In the genomic region with DNA sequence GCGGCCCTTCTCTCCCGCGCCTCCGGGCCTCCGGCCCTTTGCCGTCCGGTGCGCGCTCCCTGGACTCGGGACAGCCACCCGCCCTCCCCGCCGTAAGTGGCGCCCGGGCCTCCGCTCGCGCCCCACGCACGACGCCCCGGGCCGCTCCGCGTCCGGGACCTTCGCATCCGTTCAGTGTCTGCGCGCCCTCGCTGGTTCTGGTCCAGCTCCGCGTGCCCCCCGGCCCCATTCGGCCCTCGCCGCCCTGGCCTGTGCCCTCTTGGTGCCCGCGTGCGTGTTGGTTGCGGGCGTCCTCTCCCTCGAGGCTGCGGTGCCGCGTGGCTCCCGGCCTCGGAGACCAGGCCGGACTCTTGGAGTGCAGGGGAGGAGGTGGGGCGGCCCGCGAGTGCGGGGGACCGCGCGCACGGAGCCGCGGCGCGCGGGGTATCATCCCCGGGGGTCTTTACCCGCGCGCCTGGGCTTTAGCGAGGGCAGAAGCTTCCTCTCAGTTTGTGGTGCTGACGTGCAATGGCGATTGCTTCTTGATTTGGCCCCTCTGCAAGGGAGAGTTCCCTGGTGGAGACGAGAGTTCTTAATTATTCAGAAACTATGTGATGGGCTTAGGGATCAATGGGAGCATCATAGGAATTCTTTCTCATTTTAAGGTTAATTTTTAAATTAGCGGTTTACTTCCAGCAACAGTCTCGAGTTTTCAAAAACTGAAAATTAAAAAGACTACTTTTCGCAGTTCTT, we compare ENCODE assay signal across 8 cellular contexts. TPM values are rescaled to one million over a fixed set of nuclear protein-coding genes. Genes with fewer than 3 reads are reported as not detected.
DNase-seq lines count a peak whose midpoint lies in the region; ATAC-seq and TF ChIP-seq lines count a peak whose summit lies in the region.

No MANE protein-coding gene starts in this region.

- H3K36me3 ChIP-seq in SK-N-SH (replicated peaks in 1 of 2; ENCODE audit: control insufficient read depth in 1 of 2, insufficient read depth in 2 of 2, low read length in 1 of 2), result no peaks in the 10 kb centered on the region
- no peaks in the 10 kb centered on the region for H3K36me3 ChIP-seq in ovary

- intact Hi-C loops in Right ventricle myocardium superior (cut with DNase I), result no loop called here
- intact Hi-C loops in cardiac septum (cut with DNase I), result no loop called here
- intact Hi-C loops in ovary (cut with DNase I), result no loop called here

- DNase-seq in Right ventricle myocardium superior (no peak), cardiac septum (ENCODE audit: low spot score) (no peak), SK-N-SH (peak; percentile 73), foreskin keratinocyte (no peak), ovary (peak in 4 of 5 donors; percentile 22 to 58 (median 36)), Ammon's horn (ENCODE audit: low spot score) (no peak), DMS79 treated with DMSO at 0.1 percent for 48 hours (lab: John Stamatoyannopoulos, UW) (no peak)

- ATAC-seq in Right ventricle myocardium superior (ENCODE audit: poor library complexity) (peak; percentile 5), foreskin keratinocyte (peak; percentile 1), HG03139 (IDR thresholded peaks at IDR 0.05; ENCODE audit: unreplicated experiment) (no peak)

- TF ChIP-seq CTCF in SK-N-SH (IDR thresholded peaks at IDR 0.05), result no peak
- peak; percentile 1 for TF ChIP-seq CTCF in foreskin keratinocyte (conservative IDR thresholded peaks at IDR 0.05)
- no peak for TF ChIP-seq CTCF in ovary (IDR thresholded peaks at IDR 0.05)

- H3K4me2 ChIP-seq in SK-N-SH, result peak overlapping the region; percentile 93

- 9% methylated on average over 20 of the region's 73 CpGs for WGBS in SK-N-SH (ENCODE audit: low lambda C conversion rate)
- WGBS in ovary, 3 donors, result 1 to 2% (median 2%) methylated on average over 52 to 72 of the region's 73 CpGs

- H3K4me3 ChIP-seq in SK-N-SH (ENCODE audit: low read depth in 2 of 2, low read length in 1 of 2) (peak overlapping the region; percentile 80 to 81), ovary (peak overlapping the region; percentile 59)

- H3K79me2 ChIP-seq in SK-N-SH (ENCODE audit: insufficient read depth), result peaks cover 49% of the 10 kb centered on the region

- H3K4me1 ChIP-seq in SK-N-SH (ENCODE audit: control insufficient read depth in 1 of 2, insufficient read depth in 2 of 2, low read depth in 1 of 2, low read length in 1 of 2), result peaks cover 0 to 26% of the 10 kb centered on the region in 2 experiments; a peak in 2 of 4 replicates
- peaks cover 3% of the 10 kb centered on the region for H3K4me1 ChIP-seq in foreskin keratinocyte
- H3K4me1 ChIP-seq in ovary (ENCODE audit: insufficient read depth), result no peaks in the 10 kb centered on the region

- TF ChIP-seq RAD21 in SK-N-SH (IDR thresholded peaks at IDR 0.05; ENCODE audit: low read length), result 0 out of 2 replicates have a peak, but pooled peaks have one; percentile 4

- peaks cover 7% of the 10 kb centered on the region for H3F3A ChIP-seq in SK-N-SH (replicated peaks; ENCODE audit: insufficient read depth)

- peak overlapping the region; percentile 79 for H3K9ac ChIP-seq in SK-N-SH

- peak overlapping the region; percentile 66; the same call in 1 of the 2 replicates for H2AFZ ChIP-seq in SK-N-SH (ENCODE audit: low read depth)

- TF ChIP-seq POLR2A in ovary (IDR thresholded peaks at IDR 0.05), result no peak

- peak overlapping the region; percentile 10 to 73; a peak in 3 of 4 replicates for H3K27ac ChIP-seq in SK-N-SH (ENCODE audit: low read depth in 2 of 2, low read length in 1 of 2)
- no peak overlapping the region for H3K27ac ChIP-seq in foreskin keratinocyte
- peak overlapping the region; percentile 26 to 55 for H3K27ac ChIP-seq in ovary

- CTCF ChIA-PET in SK-N-SH (lab: Yijun Ruan, JAX), result interaction anchor here (0.9 to 4.1 kb wide), 9 partner anchors 28 to 373 kb away, joined by 3 to 22 read pairs (median 3); no protein-coding TSS in a partner anchor

- peaks cover 4% of the 10 kb centered on the region; the same call in 1 of the 2 replicates for H4K20me1 ChIP-seq in SK-N-SH (ENCODE audit: insufficient read depth)

- H3K9me2 ChIP-seq in SK-N-SH, result no peaks in the 10 kb centered on the region

- POLR2A ChIA-PET in SK-N-SH (lab: Yijun Ruan, JAX), result no interaction called here

- H3K9me3 ChIP-seq in SK-N-SH, result no peaks in the 10 kb centered on the region
- no peaks in the 10 kb centered on the region for H3K9me3 ChIP-seq in ovary

- TF ChIP-seq EP300 in SK-N-SH (IDR thresholded peaks at IDR 0.05; ENCODE audit: borderline replicate concordance in 1 of 2, low read depth in 1 of 2, low read length in 1 of 2) (no peak), ovary (IDR thresholded peaks at IDR 0.05) (no peak)

- no peaks in the 10 kb centered on the region for H3K27me3 ChIP-seq in SK-N-SH (ENCODE audit: insufficient read depth)
- H3K27me3 ChIP-seq in foreskin keratinocyte, result peaks cover 27% of the 10 kb centered on the region
- H3K27me3 ChIP-seq in ovary, result no peaks in the 10 kb centered on the region

TF ChIP-seq in SK-N-SH, 30 proteins besides CTCF, POLR2A, EP300 and RAD21:
- TF ChIP-seq, protein P1, sequence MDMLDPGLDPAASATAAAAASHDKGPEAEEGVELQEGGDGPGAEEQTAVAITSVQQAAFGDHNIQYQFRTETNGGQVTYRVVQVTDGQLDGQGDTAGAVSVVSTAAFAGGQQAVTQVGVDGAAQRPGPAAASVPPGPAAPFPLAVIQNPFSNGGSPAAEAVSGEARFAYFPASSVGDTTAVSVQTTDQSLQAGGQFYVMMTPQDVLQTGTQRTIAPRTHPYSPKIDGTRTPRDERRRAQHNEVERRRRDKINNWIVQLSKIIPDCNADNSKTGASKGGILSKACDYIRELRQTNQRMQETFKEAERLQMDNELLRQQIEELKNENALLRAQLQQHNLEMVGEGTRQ (IDR thresholded peaks at IDR 0.05; ENCODE audit: borderline replicate concordance, low read depth, low read length), result no peak
- TF ChIP-seq, protein P2, sequence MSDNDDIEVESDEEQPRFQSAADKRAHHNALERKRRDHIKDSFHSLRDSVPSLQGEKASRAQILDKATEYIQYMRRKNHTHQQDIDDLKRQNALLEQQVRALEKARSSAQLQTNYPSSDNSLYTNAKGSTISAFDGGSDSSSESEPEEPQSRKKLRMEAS (IDR thresholded peaks at IDR 0.05; ENCODE audit: low read depth), result peak; percentile 47; the same call in 1 of the 2 replicates
- no peak for TF ChIP-seq JUND (IDR thresholded peaks at IDR 0.05)
- TF ChIP-seq MXI1 (IDR thresholded peaks at IDR 0.05; ENCODE audit: low read depth, low read length), result peak; percentile 29; the same call in 1 of the 2 replicates
- TF ChIP-seq EZH2phosphoT487 (IDR thresholded peaks at IDR 0.05; ENCODE audit: borderline replicate concordance, low read depth), result no peak
- no peak for TF ChIP-seq TCF12 (IDR thresholded peaks at IDR 0.05)
- TF ChIP-seq NRF1 (IDR thresholded peaks at IDR 0.05; ENCODE audit: low read depth, low read length), result no peak
- TF ChIP-seq POLR2AphosphoS5 (IDR thresholded peaks at IDR 0.05; ENCODE audit: low read depth, low read length), result no peak
- TF ChIP-seq RXRA (IDR thresholded peaks at IDR 0.05; ENCODE audit: borderline replicate concordance, low read depth), result no peak
- TF ChIP-seq MEF2A (IDR thresholded peaks at IDR 0.05; ENCODE audit: borderline replicate concordance, low read depth), result no peak

RNA-seq across cellular contexts. Expression of a gene that starts 0.8 kb away (rescaled TPM):
- total RNA-seq in Right ventricle myocardium superior (10.5 TPM), cardiac septum (7.4 TPM), foreskin keratinocyte (5.7 TPM in 2 replicates), ovary (10 to 100 TPM; 12.0 to 37.1 (median 34.6) TPM)
- polyA plus RNA-seq in SK-N-SH (2012; rRNA removed) (10.4 and 12.8 TPM in 2 replicates), foreskin keratinocyte (1.4 and 1.7 TPM in 2 replicates), ovary (10 to 100 TPM; 11.5 to 28.4 TPM)
- 14.4 and 14.8 TPM in 2 replicates for polyA plus RNA-seq in SK-N-SH (2012; cell fraction: cytosol; rRNA removed)
- 13.8 and 19.2 TPM in 2 replicates for polyA plus RNA-seq in SK-N-SH (2012; cell fraction: nucleus; rRNA removed)

Comparison
In these comparisons a context has a peak if more than half of its experiments do, and no peak if none do; other contexts are left out.
1. DNase-seq: peak in SK-N-SH (single experiment) and ovary (4 of 5); none in Right ventricle myocardium superior (single experiment), cardiac septum (single experiment), foreskin keratinocyte (0 of 2), Ammon's horn (single experiment) and DMS79 treated with DMSO at 0.1 percent for 48 hours (single experiment).